Comparison of ENCODE assay signal across 8 cellular contexts in genomic region chr14:106436310-106436905, GRCh38.
DNase-seq lines count a peak whose midpoint lies in the region; ATAC-seq and TF ChIP-seq lines count a peak whose summit lies in the region.

No MANE protein-coding gene starts in this region.

- H3K9me3 Mint-ChIP-seq in stimulated activated effector memory CD8-positive, alpha-beta T cell treated with anti-CD3 and anti-CD28 coated beads, Interleukin-12 subunit alpha, Interleukin-12 subunit beta, amount 100 ng/mL, for 72 hours, result no peaks in the 10 kb centered on the region

- no peak overlapping the region for H3K4me3 Mint-ChIP-seq in stimulated activated effector memory CD8-positive, alpha-beta T cell treated with anti-CD3 and anti-CD28 coated beads, Interleukin-12 subunit alpha, Interleukin-12 subunit beta, amount 100 ng/mL, for 72 hours

- no peaks in the 10 kb centered on the region for H3K4me1 Mint-ChIP-seq in stimulated activated effector memory CD8-positive, alpha-beta T cell treated with anti-CD3 and anti-CD28 coated beads, Interleukin-12 subunit alpha, Interleukin-12 subunit beta, amount 100 ng/mL, for 72 hours

- ATAC-seq in left lobe of liver, result peak; percentile 69
- peak; percentile 51 for ATAC-seq in stimulated activated effector memory CD8-positive, alpha-beta T cell treated with anti-CD3 and anti-CD28 coated beads, Interleukin-12 subunit alpha, Interleukin-12 subunit beta, amount 100 ng/mL, for 72 hours
- no peak for ATAC-seq in GM18502 (IDR thresholded peaks at IDR 0.05; ENCODE audit: poor library complexity, unreplicated experiment)

- no peaks in the 10 kb centered on the region for H3K36me3 Mint-ChIP-seq in stimulated activated effector memory CD8-positive, alpha-beta T cell treated with anti-CD3 and anti-CD28 coated beads, Interleukin-12 subunit alpha, Interleukin-12 subunit beta, amount 100 ng/mL, for 72 hours

- peak; percentile 75 for TF ChIP-seq CTCF in GM12874 (IDR thresholded peaks at IDR 0.05; ENCODE audit: insufficient read depth, low read depth, low read length)

- H3K27ac Mint-ChIP-seq in stimulated activated effector memory CD8-positive, alpha-beta T cell treated with anti-CD3 and anti-CD28 coated beads, Interleukin-12 subunit alpha, Interleukin-12 subunit beta, amount 100 ng/mL, for 72 hours, result no peak overlapping the region

- DNase-seq in NCI-H2171 (lab: John Stamatoyannopoulos, UW) (peak; percentile 22), left lobe of liver (ENCODE audit: low spot score) (no peak), DMS79 treated with DMSO at 0.1 percent for 48 hours (lab: John Stamatoyannopoulos, UW) (no peak), kidney glomerular epithelial cell (lab: John Stamatoyannopoulos, UW) (no peak)
- DNase-seq in activated CD8-positive, alpha-beta memory T cell treated with anti-CD3 and anti-CD28 coated beads, Interleukin-2, amount 50 U/mL, for 4 hours, result peak; percentile 78
- peak in 1 of 2 donors; percentile 60 for DNase-seq in stimulated activated effector memory CD8-positive, alpha-beta T cell treated with anti-CD3 and anti-CD28 coated beads, Interleukin-12 subunit alpha, Interleukin-12 subunit beta, amount 100 ng/mL, for 72 hours (ENCODE audit: low spot score in 2 of 2)

Comparison
In these comparisons a context has a peak if more than half of its experiments do, and no peak if none do; other contexts are left out.
1. DNase-seq: peak in NCI-H2171 (single experiment) and activated CD8-positive, alpha-beta memory T cell treated with anti-CD3 and anti-CD28 coated beads, Interleukin-2, amount 50 U/mL, for 4 hours (single experiment); none in left lobe of liver (single experiment), DMS79 treated with DMSO at 0.1 percent for 48 hours (single experiment) and kidney glomerular epithelial cell (single experiment).